Comparison of ENCODE assay signal across 8 cellular contexts in the genomic region with DNA sequence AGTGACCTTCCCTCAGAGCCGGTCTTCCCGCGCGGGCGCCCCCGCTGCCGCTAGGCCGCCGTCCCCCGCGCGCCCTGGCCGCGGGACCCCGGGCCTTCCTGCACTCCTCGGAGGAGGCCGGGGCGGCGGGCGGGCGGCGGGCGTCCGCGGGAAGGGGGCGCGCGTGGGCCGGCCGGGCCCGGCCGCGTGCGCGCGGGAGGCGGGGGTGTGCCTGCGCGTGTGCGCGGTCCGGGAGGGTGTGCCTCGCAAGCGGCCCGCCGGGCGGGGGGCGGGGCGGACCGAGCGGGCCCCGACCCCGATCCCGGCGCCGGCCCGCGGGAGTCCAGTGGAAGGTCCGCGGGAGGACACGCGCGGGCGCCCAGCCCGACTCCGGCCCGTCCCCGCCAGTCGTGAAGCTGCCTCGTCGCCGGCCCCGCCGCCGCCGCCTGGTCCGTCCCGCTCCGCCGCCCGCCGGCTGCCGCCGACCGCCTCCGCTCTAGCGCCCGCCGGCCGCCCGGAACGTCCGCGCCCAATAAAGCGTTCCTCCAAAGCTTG. TPM values are rescaled to one million over a fixed set of nuclear protein-coding genes. Genes with fewer than 3 reads are reported as not detected.
DNase-seq lines count a peak whose midpoint lies in the region; ATAC-seq and TF ChIP-seq lines count a peak whose summit lies in the region.

No MANE protein-coding gene starts in this region.

- peaks cover 24% of the 10 kb centered on the region for H3K4me1 ChIP-seq in GM23248 (ENCODE audit: insufficient read depth)
- peaks cover 0 to 25% of the 10 kb centered on the region in 2 donors for H3K4me1 ChIP-seq in uterus

- H3K4me1 Mint-ChIP-seq in activated T-cell treated with anti-CD3 and anti-CD28 coated beads, Interleukin-2, amount 50 U/mL, for 4 hours (ENCODE audit: low read depth), result peaks cover 53% of the 10 kb centered on the region
- H3K4me1 Mint-ChIP-seq in neural crest cell, result peaks cover 42% of the 10 kb centered on the region

- H3K4me3 ChIP-seq in GM12875 (ENCODE audit: low read depth, low read length) (peak overlapping the region; percentile 76), GM23248 (peak overlapping the region; percentile 77), LNCaP clone FGC (ENCODE audit: low read depth, low read length) (peak overlapping the region; percentile 64), fibroblast of pulmonary artery (replicated peaks; ENCODE audit: low read depth, low read length) (peak overlapping the region; percentile 73), uterus (peak overlapping the region; percentile 65 to 92)

- H3K36me3 ChIP-seq in GM23248 (ENCODE audit: low read depth) (no peaks in the 10 kb centered on the region), uterus (no peaks in the 10 kb centered on the region)

- H2AFZ ChIP-seq in GM23248, result peak overlapping the region; percentile 83

- in situ Hi-C loops in GM23248 (cut with MboI), result no loop called here

- H4K20me1 ChIP-seq in GM23248 (ENCODE audit: insufficient read depth), result 0 out of 2 replicates have a peak, but pooled peaks cover 4% of the 10 kb centered on the region

- no peaks in the 10 kb centered on the region for H3K9me3 ChIP-seq in GM23248 (ENCODE audit: low read depth)
- no peaks in the 10 kb centered on the region for H3K9me3 ChIP-seq in uterus

- DNase-seq in GM23248, result peak; percentile 68
- no peak for DNase-seq in LNCaP clone FGC (ENCODE audit: low read depth)
- peak; percentile 42 for DNase-seq in activated T-cell treated with anti-CD3 and anti-CD28 coated beads, Interleukin-2, amount 50 U/mL, for 4 hours
- DNase-seq in fibroblast of pulmonary artery (ENCODE audit: low read depth), result peak; percentile 24
- peak; percentile 16 for DNase-seq in neural crest cell (ENCODE audit: low read depth, low spot score)
- DNase-seq in uterus, result no peak
- DNase-seq in OCI-M1 (lab: John Stamatoyannopoulos, UW), result no peak

- peaks cover 26% of the 10 kb centered on the region for H3K36me3 Mint-ChIP-seq in activated T-cell treated with anti-CD3 and anti-CD28 coated beads, Interleukin-2, amount 50 U/mL, for 4 hours (ENCODE audit: insufficient read depth)
- peaks cover 3% of the 10 kb centered on the region for H3K36me3 Mint-ChIP-seq in neural crest cell (ENCODE audit: low read depth)

- H3K27ac ChIP-seq in GM23248, result peak overlapping the region; percentile 44
- peak overlapping the region; percentile 93 to 99 for H3K27ac ChIP-seq in uterus

- H3K27me3 Mint-ChIP-seq in activated T-cell treated with anti-CD3 and anti-CD28 coated beads, Interleukin-2, amount 50 U/mL, for 4 hours (ENCODE audit: low read depth), result no peaks in the 10 kb centered on the region
- no peaks in the 10 kb centered on the region for H3K27me3 Mint-ChIP-seq in neural crest cell (ENCODE audit: low read depth)

- no peaks in the 10 kb centered on the region for H3K9me3 Mint-ChIP-seq in activated T-cell treated with anti-CD3 and anti-CD28 coated beads, Interleukin-2, amount 50 U/mL, for 4 hours
- H3K9me3 Mint-ChIP-seq in neural crest cell, result no peaks in the 10 kb centered on the region

- no peaks in the 10 kb centered on the region for H3K9me2 ChIP-seq in GM23248 (ENCODE audit: insufficient read depth)

- intact Hi-C loops in uterus (cut with DNase I; ENCODE audit: low total_unique reads), result loop anchor here (10.0 kb wide), 1 partner anchor 129 kb away; no protein-coding TSS in a partner anchor

- TF ChIP-seq CTCF in GM12875 (IDR thresholded peaks at IDR 0.05; ENCODE audit: borderline replicate concordance, insufficient read depth, low read depth, low read length), result no peak
- TF ChIP-seq CTCF in LNCaP clone FGC (IDR thresholded peaks at IDR 0.05; ENCODE audit: control insufficient read depth, extremely low read depth, insufficient read depth), result no peak
- no peak for TF ChIP-seq CTCF in fibroblast of pulmonary artery (IDR thresholded peaks at IDR 0.05; ENCODE audit: low read length, missing control alignments)
- no peak for TF ChIP-seq CTCF in neural crest cell (conservative IDR thresholded peaks at IDR 0.05)
- TF ChIP-seq CTCF in uterus (IDR thresholded peaks at IDR 0.05), result no peak

- peak overlapping the region; percentile 90 for H3K4me2 ChIP-seq in GM23248 (ENCODE audit: unreplicated experiment)

- WGBS in GM23248 (ENCODE audit: low coverage in 1 of 2, low lambda C conversion rate in 2 of 2, missing lambda C conversion rate in 2 of 2), 2 experiments, result 0 to 2% methylated on average over 25 to 30 of the region's 95 CpGs

- H3K27ac Mint-ChIP-seq in neural crest cell (ENCODE audit: unreplicated experiment), result peak overlapping the region; percentile 80

- H3K79me2 ChIP-seq in GM23248 (ENCODE audit: insufficient read depth), result peaks cover 48% of the 10 kb centered on the region

- peak overlapping the region; percentile 80 for H3K9ac ChIP-seq in GM23248

- peak overlapping the region; percentile 94 for H3K4me3 Mint-ChIP-seq in activated T-cell treated with anti-CD3 and anti-CD28 coated beads, Interleukin-2, amount 50 U/mL, for 4 hours
- peak overlapping the region; percentile 95 for H3K4me3 Mint-ChIP-seq in neural crest cell

- TF ChIP-seq POLR2A in uterus (IDR thresholded peaks at IDR 0.05), result no peak

- H3K27me3 ChIP-seq in GM23248 (replicated peaks; ENCODE audit: insufficient read depth) (no peaks in the 10 kb centered on the region), uterus (no peaks in the 10 kb centered on the region)

- peaks cover 10% of the 10 kb centered on the region; the same call in 1 of the 2 replicates for H3F3A ChIP-seq in GM23248 (ENCODE audit: insufficient read depth)

- ATAC-seq in activated T-cell treated with anti-CD3 and anti-CD28 coated beads, Interleukin-2, amount 50 U/mL, for 4 hours, result peak; percentile 51 to 60

RNA-seq across cellular contexts. Expression of a gene that starts 0.4 kb away (rescaled TPM):
- total RNA-seq in GM23248 (2014; rRNA removed; shearing (Covaris generic)), result 10.0 and 13.7 TPM in 2 replicates
- polyA plus RNA-seq in GM23248 (2016; fragmentation: Nextera tagmentation; extraction: Ambion mirVana), result 83.5 and 83.9 TPM in 2 replicates
- total RNA-seq in activated T-cell treated with anti-CD3 and anti-CD28 coated beads, Interleukin-2, amount 50 U/mL, for 4 hours, result 10 to 100 TPM; 89.8 to 98.8 (median 98.6) TPM
- total RNA-seq in neural crest cell (91.4 and 94.1 TPM in 2 replicates), uterus (10 to 100 TPM in 3 of 4 donors, 1 to 10 TPM in 1; 9.0 to 75.6 (median 33.5) TPM)

RNA-seq across cellular contexts. Expression of a gene that starts 0.4 kb away (rescaled TPM):
- total RNA-seq in GM23248 (2014; rRNA removed; shearing (Covaris generic)), result 9.5 and 10.8 TPM in 2 replicates
- 2.6 and 3.0 TPM in 2 replicates for polyA plus RNA-seq in GM23248 (2016; fragmentation: Nextera tagmentation; extraction: Ambion mirVana)
- 10 to 100 TPM; 10.1 to 12.4 (median 11.6) TPM for total RNA-seq in activated T-cell treated with anti-CD3 and anti-CD28 coated beads, Interleukin-2, amount 50 U/mL, for 4 hours
- 19.6 and 20.4 TPM in 2 replicates for total RNA-seq in neural crest cell
- total RNA-seq in uterus, result 10 to 100 TPM; 10.2 to 76.2 (median 17.1) TPM

Comparison
In these comparisons a context has a peak if more than half of its experiments do, and no peak if none do; other contexts are left out.
1. DNase-seq: peak in GM23248 (single experiment), activated T-cell treated with anti-CD3 and anti-CD28 coated beads, Interleukin-2, amount 50 U/mL, for 4 hours (single experiment), fibroblast of pulmonary artery (single experiment) and neural crest cell (single experiment); none in LNCaP clone FGC (single experiment), uterus (0 of 2) and OCI-M1 (single experiment).
2. Peak in every context shown above with its lines, with median percentiles within 50 percentile points of each other: H3K4me3 ChIP-seq.